ENCODE assay signal across 24 cellular contexts in the genomic region with DNA sequence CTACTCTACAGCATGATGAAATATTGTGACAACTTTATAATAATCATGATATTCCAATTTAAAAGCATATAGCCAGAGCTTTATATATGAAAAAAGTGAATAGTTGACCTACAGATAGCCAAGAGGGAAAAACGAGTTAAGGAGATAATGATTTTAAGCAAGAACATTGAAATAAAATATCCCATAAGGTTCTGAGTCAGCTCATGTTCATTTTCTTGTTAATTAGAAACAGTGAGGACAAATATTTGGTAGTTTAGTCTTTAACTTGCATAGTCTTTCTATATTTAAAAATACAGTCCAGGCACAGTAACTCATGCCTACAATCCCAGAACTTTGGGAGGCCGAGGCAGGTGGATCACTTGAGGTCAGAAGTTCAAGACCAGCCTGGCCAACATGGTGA. TPM values are rescaled to one million over a fixed set of nuclear protein-coding genes. Genes with fewer than 3 reads are reported as not detected.
A peak's percentile ranks its signal among the peaks of the same experiment; 100 is the strongest.
DNase-seq lines count a peak whose midpoint lies in the region; ATAC-seq and TF ChIP-seq lines count a peak whose summit lies in the region.
"Had no signal": no experiment of that assay in that cellular context is flagged by ENCODE, and none has a peak within 500 bp of the region (broad histone marks: within the 10 kb centered on the region; RNA-seq: fewer than 3 reads in every experiment).

No MANE protein-coding gene starts in this region.

- H3K27me3 ChIP-seq in neuronal stem cell (ENCODE audit: control insufficient read depth in 3 of 3, insufficient read depth in 3 of 3, low read depth in 1 of 3, low read length in 3 of 3) = no peaks in the 10 kb centered on the region
- H3K27me3 ChIP-seq: BE2C, BLaER1 had no signal

- no peak overlapping the region for H2BK5ac ChIP-seq in neuronal stem cell (ENCODE audit: low read length)

- no peak overlapping the region for H3K23ac ChIP-seq in neuronal stem cell (ENCODE audit: low read depth, low read length, poor library complexity)

- no peak for ATAC-seq in GM19035 (IDR thresholded peaks at IDR 0.05; ENCODE audit: unreplicated experiment)
- ATAC-seq: A549 had no signal

- H3K4me2 ChIP-seq in neuronal stem cell (ENCODE audit: insufficient read depth, low read length, poor library complexity, severe bottlenecking) = no peak overlapping the region
- H3K4me2 ChIP-seq: A549, BLaER1 had no signal

- H4K8ac ChIP-seq in neuronal stem cell (ENCODE audit: low read depth, low read length) = no peak overlapping the region

- no CpG with 5 or more reads among the region's 2 CpGs for WGBS in neuronal stem cell (ENCODE audit: extremely low coverage in 2 of 2, insufficient read length in 2 of 2, insufficient replicate concordance in 1 of 2), 2 donors

- no peak overlapping the region for H3K18ac ChIP-seq in neuronal stem cell (ENCODE audit: low read length)

- no peaks in the 10 kb centered on the region for H3K79me1 ChIP-seq in neuronal stem cell (ENCODE audit: low read depth, low read length)

- intact Hi-C loops in posterior cingulate gyrus (cut with DNase I) = no loop called here

- no peak overlapping the region for H2AFZ ChIP-seq in neuronal stem cell (ENCODE audit: low read length)

- no peak for TF ChIP-seq CTCF in AG10803 (conservative IDR thresholded peaks at IDR 0.05; ENCODE audit: low read length)

- no peak overlapping the region for H2BK12ac ChIP-seq in neuronal stem cell (ENCODE audit: low read length)

- H2BK120ac ChIP-seq in neuronal stem cell (ENCODE audit: low read depth, low read length) = no peak overlapping the region

- H3K4me1 ChIP-seq in neuronal stem cell (ENCODE audit: control insufficient read depth in 2 of 2, insufficient read depth in 1 of 2, low read depth in 1 of 2, low read length in 2 of 2) = peaks cover 0 to 1% of the 10 kb centered on the region in 2 donors
- H3K4me1 ChIP-seq: A549, BE2C had no signal

- no peak overlapping the region for H4K91ac ChIP-seq in neuronal stem cell (ENCODE audit: low read depth, low read length, poor library complexity)

- no peak overlapping the region for H3K14ac ChIP-seq in neuronal stem cell (ENCODE audit: low read length)

- H2AK5ac ChIP-seq in neuronal stem cell (ENCODE audit: low read depth, low read length) = no peak overlapping the region

- H3K4me3 ChIP-seq in AG10803 (ENCODE audit: low read length) (no peak overlapping the region), neuronal stem cell (ENCODE audit: low read length in 2 of 2) (no peak overlapping the region)
- H3K4me3 ChIP-seq: A549, BLaER1 had no signal

- H2BK15ac ChIP-seq in neuronal stem cell (ENCODE audit: low read length) = no peak overlapping the region

- H3K4ac ChIP-seq in neuronal stem cell (ENCODE audit: low read length) = no peak overlapping the region

- no peaks in the 10 kb centered on the region for H3K36me3 ChIP-seq in neuronal stem cell (replicated peaks in 1 of 2; ENCODE audit: control insufficient read depth in 2 of 2, insufficient read depth in 2 of 2, low read length in 2 of 2)
- H3K36me3 ChIP-seq: BE2C, BLaER1 had no signal

- peak; percentile 11 for DNase-seq in AG10803 (ENCODE audit: low read depth)
- DNase-seq in dedifferentiated amniotic fluid mesenchymal stem cell (ENCODE audit: extremely low spot score) = peak; percentile 37
- peak; percentile 49 for DNase-seq in fibroblast of gingiva (ENCODE audit: low read depth)
- DNase-seq in fibroblast of peridontal ligament (ENCODE audit: extremely low read depth) = peak; percentile 60
- DNase-seq in neuronal stem cell (ENCODE audit: low spot score) = no peak
- no peak for DNase-seq in posterior cingulate gyrus
- DNase-seq: BE2C; C1 segment of cervical spinal cord; CD4-positive, alpha-beta memory T cell; CD4-positive, CD25-positive, alpha-beta regulatory T cell; CD8-positive, alpha-beta memory T cell; COR-L47; DMS 273 treated with DMSO at 0.1 percent for 48 hours; DMS153; DMS53; DMS79; DND-41; EL; GDM1 had no signal

- no peak overlapping the region for H3K27ac ChIP-seq in neuronal stem cell (replicated peaks; ENCODE audit: low read length)
- H3K27ac ChIP-seq: 22Rv1, A549, BLaER1 had no signal

- no peak overlapping the region for H3K9ac ChIP-seq in neuronal stem cell (ENCODE audit: low read depth, low read length, poor library complexity)
- H3K9ac ChIP-seq: BLaER1 had no signal

- H3K9me3 ChIP-seq in neuronal stem cell (replicated peaks in 1 of 2; ENCODE audit: control insufficient read depth in 2 of 2, insufficient read depth in 1 of 2, low read depth in 1 of 2, low read length in 2 of 2) = no peaks in the 10 kb centered on the region
- H3K9me3 ChIP-seq: A549, BE2C, BLaER1 had no signal

RNA-seq across cellular contexts. Expression of gene CDH6, which starts 55.8 kb away (rescaled TPM):
- 12.6 TPM for polyA plus RNA-seq in neuronal stem cell (2013, experiment 1 of 2)
- 12.7 TPM for polyA plus RNA-seq in neuronal stem cell (2013, experiment 2 of 2)
- polyA plus RNA-seq: CD14-positive monocyte; CD4-positive, alpha-beta memory T cell; CD4-positive, CD25-positive, alpha-beta regulatory T cell; CD8-positive, alpha-beta memory T cell had no signal

Comparison
In these comparisons a context has a peak if more than half of its experiments do, and no peak if none do; other contexts are left out.
1. DNase-seq: peak in AG10803 (single experiment), dedifferentiated amniotic fluid mesenchymal stem cell (single experiment), fibroblast of gingiva (single experiment) and fibroblast of peridontal ligament (single experiment); none in neuronal stem cell (single experiment) and posterior cingulate gyrus (0 of 10).